3 cellular contexts compared by ENCODE assay signal in genomic region chr9:134321571-134321930, GRCh38.
TF ChIP-seq lines count a peak whose summit lies in the region.

No MANE protein-coding gene starts in this region.

TF ChIP-seq in GM23338, 12 proteins besides CTCF, POLR2A, EP300 and RAD21 (continues in another document):
- TF ChIP-seq ETS1 (IDR thresholded peaks at IDR 0.05) (no peak), JUNB (IDR thresholded peaks at IDR 0.05; ENCODE audit: unreplicated experiment) (no peak), REST (IDR thresholded peaks at IDR 0.05; ENCODE audit: unreplicated experiment) (no peak), EZH2phosphoT487 (IDR thresholded peaks at IDR 0.05; ENCODE audit: unreplicated experiment) (no peak), EZH2 (IDR thresholded peaks at IDR 0.05; ENCODE audit: low read depth, unreplicated experiment) (no peak)

TF ChIP-seq in HepG2, 621 proteins besides CTCF, POLR2A, EP300 and RAD21:
- TF ChIP-seq ZNF563 (CRISPR knock-in tag; IDR thresholded peaks at IDR 0.05) (no peak), ZNF232 (CRISPR knock-in tag; IDR thresholded peaks at IDR 0.05; ENCODE audit: borderline replicate concordance) (no peak), ZBTB49 (CRISPR knock-in tag; IDR thresholded peaks at IDR 0.05; ENCODE audit: borderline replicate concordance) (no peak), HMGA1 (CRISPR knock-in tag; conservative IDR thresholded peaks at IDR 0.05) (no peak), POGZ (CRISPR knock-in tag; IDR thresholded peaks at IDR 0.05) (no peak), U2AF2 (IDR thresholded peaks at IDR 0.05; ENCODE audit: low read depth, low read length) (no peak), BRD4 (CRISPR knock-in tag; IDR thresholded peaks at IDR 0.05) (no peak)

TF ChIP-seq in SK-N-SH, 30 proteins besides CTCF, POLR2A, EP300 and RAD21:
- no peak for TF ChIP-seq TAF1 (IDR thresholded peaks at IDR 0.05; ENCODE audit: borderline replicate concordance, low read depth, low read length)
